ENCODE assay signal across 20 cellular contexts in genomic region chr3:195061756-195062655, GRCh38.
"Had no signal": no experiment of that assay in that cellular context is flagged by ENCODE, and none has a peak within 500 bp of the region (broad histone marks: within the 10 kb centered on the region; RNA-seq: fewer than 3 reads in every experiment).

No MANE protein-coding gene starts in this region.

- H3K9me3 ChIP-seq: gastroesophageal sphincter, heart right ventricle, pancreas, thoracic aorta, upper lobe of left lung had no signal

- H3K27ac ChIP-seq: gastroesophageal sphincter, pancreas, thoracic aorta, upper lobe of left lung had no signal

- DNase-seq: activated CD4-positive, alpha-beta T cell treated with anti-CD3 and anti-CD28 coated beads, Interleukin-2, amount 10 ng/mL, durations not matched to agents 7 days and 5 days; activated CD8-positive, alpha-beta memory T cell treated with anti-CD3 and anti-CD28 coated beads, Interleukin-2, amount 50 U/mL, for 4 hours; activated gamma-delta T cell; activated T-cell treated with anti-CD3 and anti-CD28 coated beads, Interleukin-2, amount 50 U/mL, for 48 hours; effector CD8-positive, alpha-beta T cell; heart right ventricle; kidney glomerular epithelial cell; stimulated activated CD4-positive, alpha-beta T cell treated with anti-CD3 and anti-CD28 coated beads, Interleukin-4, amount 100 ng/mL, for 4 hours; upper lobe of left lung had no signal

- H3K27me3 ChIP-seq: gastroesophageal sphincter, heart right ventricle, pancreas, upper lobe of left lung had no signal

- FAIRE-seq: pancreas had no signal

- H3K9me3 Mint-ChIP-seq: activated CD4-positive, alpha-beta T cell treated with anti-CD3 and anti-CD28 coated beads, Interleukin-2, amount 10 ng/mL, durations not matched to agents 7 days and 5 days; activated naive CD4-positive, alpha-beta T cell treated with anti-CD3 and anti-CD28 coated beads, Interleukin-2, amount 50 U/mL, for 24 hours; mesothelial cell of epicardium; stimulated activated memory B cell treated with anti-CD40 and anti-IgM and Interleukin-4, amounts not matched to agents 10 μg/mL and 1 μg/mL and 100 μg/mL, for 72 hours; T-helper 1 cell treated with Interleukin-12 subunit alpha and Interleukin-12 subunit beta and Interleukin-4 antibody, amounts not matched to agents 30 μg/mL and 1 μg/mL, for 36 hours had no signal

- H3K4me3 ChIP-seq: gastroesophageal sphincter, heart right ventricle, pancreas, thoracic aorta, upper lobe of left lung had no signal

- H3K4me3 Mint-ChIP-seq: activated CD4-positive, alpha-beta T cell treated with anti-CD3 and anti-CD28 coated beads, Interleukin-2, amount 10 ng/mL, durations not matched to agents 7 days and 5 days; activated naive CD4-positive, alpha-beta T cell treated with anti-CD3 and anti-CD28 coated beads, Interleukin-2, amount 50 U/mL, for 24 hours; dendritic cell treated with granulocyte-macrophage colony-stimulating factor and Interleukin-4, amounts not matched to agents 40 ng/mL and 50 ng/mL, for 4 days; mesothelial cell of epicardium; stimulated activated memory B cell treated with anti-CD40 and anti-IgM and Interleukin-4, amounts not matched to agents 10 μg/mL and 1 μg/mL and 100 μg/mL, for 72 hours; T-helper 1 cell treated with Interleukin-12 subunit alpha and Interleukin-12 subunit beta and Interleukin-4 antibody, amounts not matched to agents 30 μg/mL and 1 μg/mL, for 36 hours had no signal

- H3K27me3 Mint-ChIP-seq: activated CD4-positive, alpha-beta T cell treated with anti-CD3 and anti-CD28 coated beads, Interleukin-2, amount 10 ng/mL, durations not matched to agents 7 days and 5 days; activated naive CD4-positive, alpha-beta T cell treated with anti-CD3 and anti-CD28 coated beads, Interleukin-2, amount 50 U/mL, for 24 hours had no signal

- H3K36me3 ChIP-seq: gastroesophageal sphincter, heart right ventricle, pancreas, thoracic aorta, upper lobe of left lung had no signal

- ATAC-seq: activated CD4-positive, CD25-positive, alpha-beta regulatory T cell treated with anti-CD3 and anti-CD28 coated beads, Interleukin-2, amount 50 U/mL, for 24 hours; esophagus mucosa; gastroesophageal sphincter; pancreas; sciatic nerve; stimulated activated memory B cell treated with anti-CD40 and anti-IgM and Interleukin-4, amounts not matched to agents 10 μg/mL and 1 μg/mL and 100 μg/mL, for 72 hours had no signal

- H3K27ac Mint-ChIP-seq: activated CD4-positive, alpha-beta T cell treated with anti-CD3 and anti-CD28 coated beads, Interleukin-2, amount 10 ng/mL, durations not matched to agents 7 days and 5 days; activated naive CD4-positive, alpha-beta T cell treated with anti-CD3 and anti-CD28 coated beads, Interleukin-2, amount 50 U/mL, for 24 hours; dendritic cell treated with granulocyte-macrophage colony-stimulating factor and Interleukin-4, amounts not matched to agents 40 ng/mL and 50 ng/mL, for 4 days; stimulated activated memory B cell treated with anti-CD40 and anti-IgM and Interleukin-4, amounts not matched to agents 10 μg/mL and 1 μg/mL and 100 μg/mL, for 72 hours; T-helper 1 cell treated with Interleukin-12 subunit alpha and Interleukin-12 subunit beta and Interleukin-4 antibody, amounts not matched to agents 30 μg/mL and 1 μg/mL, for 36 hours had no signal

- H3K4me1 Mint-ChIP-seq: activated CD4-positive, alpha-beta T cell treated with anti-CD3 and anti-CD28 coated beads, Interleukin-2, amount 10 ng/mL, durations not matched to agents 7 days and 5 days; activated naive CD4-positive, alpha-beta T cell treated with anti-CD3 and anti-CD28 coated beads, Interleukin-2, amount 50 U/mL, for 24 hours had no signal

- H3K4me1 ChIP-seq: pancreas had no signal

- H3K36me3 Mint-ChIP-seq: activated naive CD4-positive, alpha-beta T cell treated with anti-CD3 and anti-CD28 coated beads, Interleukin-2, amount 50 U/mL, for 24 hours had no signal
